24 cellular contexts compared by ENCODE assay signal in genomic region chr20:58697201-58697866, GRCh38. TPM values are rescaled to one million over a fixed set of nuclear protein-coding genes. Genes with fewer than 3 reads are reported as not detected.
DNase-seq lines count a peak whose midpoint lies in the region; ATAC-seq and TF ChIP-seq lines count a peak whose summit lies in the region.
"Had no signal": no experiment of that assay in that cellular context is flagged by ENCODE, and none has a peak within 500 bp of the region (broad histone marks: within the 10 kb centered on the region; RNA-seq: fewer than 3 reads in every experiment).

No MANE protein-coding gene starts in this region.

- ATAC-seq in Right ventricle myocardium inferior (no peak), left cardiac atrium (no peak), HG02938 (IDR thresholded peaks at IDR 0.05; ENCODE audit: unreplicated experiment) (no peak)
- ATAC-seq: heart right ventricle; left lobe of liver; naive thymus-derived CD4-positive, alpha-beta T cell; Panc1 had no signal

- H3K4me3 Mint-ChIP-seq in type B pancreatic cell = no peak overlapping the region
- H3K4me3 Mint-ChIP-seq: IgD-negative memory B cell; naive thymus-derived CD4-positive, alpha-beta T cell had no signal

- TF ChIP-seq CTCF in WERI-Rb-1 (IDR thresholded peaks at IDR 0.05; ENCODE audit: low read depth, low read length) (no peak), type B pancreatic cell (conservative IDR thresholded peaks at IDR 0.05) (no peak)

- H3K27me3 ChIP-seq in WERI-Rb-1 (ENCODE audit: insufficient read depth, low read depth, severe bottlenecking) = no peaks in the 10 kb centered on the region
- H3K27me3 ChIP-seq: heart right ventricle, testis had no signal

- no peak overlapping the region for H3K4me3 ChIP-seq in WERI-Rb-1 (ENCODE audit: low read depth, low read length)
- H3K4me3 ChIP-seq: heart right ventricle, testis had no signal

- DNase-seq in Right ventricle myocardium inferior (ENCODE audit: missing footprints) = peak; percentile 26
- DNase-seq in left cardiac atrium = no peak
- peak; percentile 33 for DNase-seq in WERI-Rb-1
- peak; percentile 78 for DNase-seq in left kidney (ENCODE audit: low read depth, low spot score)
- no peak for DNase-seq in type B pancreatic cell (ENCODE audit: extremely low spot score, unreplicated experiment)
- DNase-seq in NCI-H2227 (lab: John Stamatoyannopoulos, UW; ENCODE audit: unreplicated experiment) = no peak
- no peak for DNase-seq in iPS-NIHi7 (ENCODE audit: extremely low spot score)
- DNase-seq: activated CD4-positive, alpha-beta T cell treated with anti-CD3 and anti-CD28 coated beads for 48 hours; cerebellar nuclear complex; erythroblast; foreskin fibroblast; heart right ventricle; naive thymus-derived CD4-positive, alpha-beta T cell; NCI-H524; NK-92 treated with Interleukin-12 subunit alpha and Interleukin-12 subunit beta, amount 100 ng/mL, for 24 hours; stimulated activated CD4-positive, alpha-beta T cell treated with anti-CD3 and anti-CD28 coated beads, Interleukin-4, amount 100 ng/mL, for 4 hours; stimulated activated naive CD4-positive, alpha-beta T cell treated with Interleukin-2 at 50 U/mL for 16 hours; T-helper 1 cell; testis had no signal

- H3K4me1 Mint-ChIP-seq in type B pancreatic cell (ENCODE audit: unreplicated experiment) = no peaks in the 10 kb centered on the region

- H3K36me3 Mint-ChIP-seq in type B pancreatic cell = peaks cover 11% of the 10 kb centered on the region

- peaks cover 12% of the 10 kb centered on the region for H3K36me3 ChIP-seq in WERI-Rb-1

- H3K9me3 ChIP-seq in WERI-Rb-1 (ENCODE audit: severe bottlenecking) = no peaks in the 10 kb centered on the region
- H3K9me3 ChIP-seq: heart right ventricle, testis had no signal

- no peaks in the 10 kb centered on the region for H3K27me3 Mint-ChIP-seq in type B pancreatic cell
- H3K27me3 Mint-ChIP-seq: naive thymus-derived CD4-positive, alpha-beta T cell had no signal

- peak overlapping the region; percentile 31 for H3K27ac Mint-ChIP-seq in type B pancreatic cell

- no peaks in the 10 kb centered on the region for H3K9me3 Mint-ChIP-seq in type B pancreatic cell
- H3K9me3 Mint-ChIP-seq: IgD-negative memory B cell; naive thymus-derived CD4-positive, alpha-beta T cell had no signal

- intact Hi-C loops in Right ventricle myocardium inferior (cut with DNase I) (loop anchor here (10.0 kb wide), 1 partner anchor 463 kb away; no protein-coding TSS in a partner anchor), left cardiac atrium (cut with DNase I) (no loop called here)

- no peak overlapping the region for H3K27ac ChIP-seq in WERI-Rb-1
- H3K27ac ChIP-seq: C4-2B, heart right ventricle, testis had no signal

RNA-seq across cellular contexts. Expression of gene NPEPL1, which starts 4.7 kb away (rescaled TPM):
- total RNA-seq in Right ventricle myocardium inferior (23.3 TPM), left cardiac atrium (10 to 100 TPM; 19.7 to 20.0 TPM), type B pancreatic cell (ENCODE audit: low replicate concordance) (21.1 and 25.0 TPM in 2 replicates)

RNA-seq across cellular contexts. Expression of gene STX16, which starts 46.3 kb away (rescaled TPM):
- total RNA-seq in Right ventricle myocardium inferior (23.8 TPM), left cardiac atrium (10 to 100 TPM; 22.8 to 32.0 TPM), type B pancreatic cell (ENCODE audit: low replicate concordance) (60.4 and 62.8 TPM in 2 replicates)

Comparison
In these comparisons a context has a peak if more than half of its experiments do, and no peak if none do; other contexts are left out.
1. DNase-seq: peak in Right ventricle myocardium inferior (single experiment), WERI-Rb-1 (single experiment) and left kidney (single experiment); none in left cardiac atrium (single experiment), type B pancreatic cell (single experiment), NCI-H2227 (single experiment) and iPS-NIHi7 (single experiment).